In genomic region chr9:97516111-97516510, GRCh38 we compare ENCODE assay signal across 16 cellular contexts. TPM values are rescaled to one million over a fixed set of nuclear protein-coding genes. Genes with fewer than 3 reads are reported as not detected.
DNase-seq lines count a peak whose midpoint lies in the region; ATAC-seq and TF ChIP-seq lines count a peak whose summit lies in the region.
"Had no signal": no experiment of that assay in that cellular context is flagged by ENCODE, and none has a peak within 500 bp of the region (broad histone marks: within the 10 kb centered on the region; RNA-seq: fewer than 3 reads in every experiment).

No MANE protein-coding gene starts in this region.

- TF ChIP-seq EP300 in esophagus muscularis mucosa (IDR thresholded peaks at IDR 0.05): no peak

- intact Hi-C loops in heart right ventricle (cut with DNase I): no loop called here
- intact Hi-C loops in esophagus muscularis mucosa (cut with DNase I): no loop called here
- intact Hi-C loops in gastrocnemius medialis (cut with DNase I; ENCODE audit: low total_unique reads): no loop called here

- H3K4me1 ChIP-seq in right atrium auricular region (peaks cover 0 to 90% of the 10 kb centered on the region in 2 donors), heart right ventricle (peaks cover 8 to 87% (median 45%) of the 10 kb centered on the region in 9 donors), esophagus muscularis mucosa (peaks cover 72 to 88% (median 76%) of the 10 kb centered on the region in 4 donors), gastrocnemius medialis (peaks cover 66 to 83% of the 10 kb centered on the region in 2 donors)

- H3K27ac ChIP-seq in right atrium auricular region (peak overlapping the region; percentile 53 to 79), heart right ventricle (no peak overlapping the region), esophagus muscularis mucosa (replicated peaks in 1 of 4) (peak overlapping the region; percentile 81 to 91 (median 86)), gastrocnemius medialis (peak overlapping the region; percentile 89 to 98 (median 96))
- H3K27ac ChIP-seq: PC-9 had no signal

- H3K27me3 ChIP-seq in right atrium auricular region: no peaks in the 10 kb centered on the region
- no peaks in the 10 kb centered on the region for H3K27me3 ChIP-seq in heart right ventricle
- H3K27me3 ChIP-seq in esophagus muscularis mucosa: no peaks in the 10 kb centered on the region
- H3K27me3 ChIP-seq in gastrocnemius medialis: no peaks in the 10 kb centered on the region

- H3K4me3 ChIP-seq in right atrium auricular region (no peak overlapping the region), heart right ventricle (no peak overlapping the region), esophagus muscularis mucosa (no peak overlapping the region), gastrocnemius medialis (no peak overlapping the region)
- H3K4me3 ChIP-seq: PC-9 had no signal

- DNase-seq in right atrium auricular region (ENCODE audit: low spot score) (no peak), heart right ventricle (no peak), esophagus muscularis mucosa (ENCODE audit: extremely low spot score) (no peak), gastrocnemius medialis (no peak), amygdala (lab: John Stamatoyannopoulos, UW) (no peak), NCI-H128 (lab: John Stamatoyannopoulos, UW; ENCODE audit: unreplicated experiment) (no peak), inferior parietal cortex (ENCODE audit: extremely low spot score) (no peak)
- DNase-seq: DMS79 treated with DMSO at 0.1 percent for 48 hours, Karpas-422, NCI-H1048, NCI-H1436 treated with DMSO at 0.1 percent for 48 hours, NCI-H2029, NCI-H345, NCI-H524 treated with DMSO at 0.1 percent for 48 hours, PC-9 had no signal

- TF ChIP-seq POLR2A in esophagus muscularis mucosa (IDR thresholded peaks at IDR 0.05; ENCODE audit: low read depth) (no peak), gastrocnemius medialis (IDR thresholded peaks at IDR 0.05) (no peak)

- TF ChIP-seq CTCF in right atrium auricular region (IDR thresholded peaks at IDR 0.05): no peak
- TF ChIP-seq CTCF in heart right ventricle (IDR thresholded peaks at IDR 0.05): no peak
- no peak for TF ChIP-seq CTCF in esophagus muscularis mucosa (IDR thresholded peaks at IDR 0.05)
- TF ChIP-seq CTCF in gastrocnemius medialis (IDR thresholded peaks at IDR 0.05 in 4 of 5, conservative IDR thresholded peaks at IDR 0.05 in 1 of 5): no peak

- peaks cover 19% of the 10 kb centered on the region for H3K36me3 ChIP-seq in right atrium auricular region
- H3K36me3 ChIP-seq in heart right ventricle: peaks cover 0 to 3% (median 0%) of the 10 kb centered on the region in 9 donors
- H3K36me3 ChIP-seq in esophagus muscularis mucosa: peaks cover 0 to 7% (median 0%) of the 10 kb centered on the region in 4 donors
- H3K36me3 ChIP-seq in gastrocnemius medialis: no peaks in the 10 kb centered on the region

- 75 to 85% methylated on average over 8 of the region's 8 CpGs for WGBS in heart right ventricle, 2 donors
- WGBS in esophagus muscularis mucosa: 93% methylated on average over 7 of the region's 8 CpGs

- ATAC-seq in heart right ventricle (no peak), gastrocnemius medialis (no peak), HG02642 (IDR thresholded peaks at IDR 0.05; ENCODE audit: poor library complexity, unreplicated experiment) (no peak)

- in situ Hi-C loops in gastrocnemius medialis (cut with MboI; ENCODE audit: low sequenced_read_pairs in 4 of 4): no loop called here

- H3K9me3 ChIP-seq in right atrium auricular region (no peaks in the 10 kb centered on the region), heart right ventricle (no peaks in the 10 kb centered on the region), esophagus muscularis mucosa (no peaks in the 10 kb centered on the region), gastrocnemius medialis (no peaks in the 10 kb centered on the region)

RNA-seq across cellular contexts. Expression of gene TMOD1, which starts 14.6 kb away (rescaled TPM):
- 100 to 1,000 TPM; 118 to 122 TPM for total RNA-seq in right atrium auricular region
- 100 to 1,000 TPM; 164 to 203 (median 181) TPM for total RNA-seq in heart right ventricle
- polyA plus RNA-seq in heart right ventricle: 10 to 100 TPM; 83.7 to 89.1 TPM
- 10 to 100 TPM; 68.4 to 97.6 (median 71.6) TPM for total RNA-seq in esophagus muscularis mucosa
- 100 to 1,000 TPM in 3 of 4 donors, 10 to 100 TPM in 1; 82.3 to 202 (median 175) TPM for total RNA-seq in gastrocnemius medialis

Comparison
In these comparisons a context has a peak if more than half of its experiments do, and no peak if none do; other contexts are left out.
1. H3K27ac ChIP-seq: peak in right atrium auricular region (2 of 2), esophagus muscularis mucosa (4 of 4) and gastrocnemius medialis (4 of 4); none in heart right ventricle (0 of 10).